8 cellular contexts compared by ENCODE assay signal in the genomic region with DNA sequence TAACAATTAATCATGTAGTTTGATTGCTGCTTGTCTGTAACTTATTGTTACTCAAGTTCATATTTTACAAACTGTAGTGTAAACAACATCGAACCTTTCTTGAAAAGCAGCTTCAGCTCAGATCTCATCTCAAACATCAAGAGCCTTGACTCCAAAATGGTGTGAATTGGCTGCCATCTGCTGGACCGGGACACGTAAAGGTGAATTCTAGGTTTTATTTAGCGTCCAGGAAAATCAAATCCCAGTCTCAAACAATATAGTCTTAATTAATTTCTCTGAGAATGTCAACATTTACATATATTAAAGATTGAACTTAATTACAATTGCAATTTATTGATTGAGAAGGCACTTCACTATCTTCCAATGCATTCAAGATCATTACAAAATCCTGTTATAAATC.
DNase-seq lines count a peak whose midpoint lies in the region; ATAC-seq and TF ChIP-seq lines count a peak whose summit lies in the region.

No MANE protein-coding gene starts in this region.

- no peaks in the 10 kb centered on the region for H4K20me1 ChIP-seq in OCI-LY1 (ENCODE audit: insufficient read depth, low read length)

- TF ChIP-seq CTCF in OCI-LY1 (IDR thresholded peaks at IDR 0.05; ENCODE audit: low read length), result peak; percentile 31
- TF ChIP-seq CTCF in fibroblast of pulmonary artery (IDR thresholded peaks at IDR 0.05; ENCODE audit: low read length, missing control alignments), result no peak
- no peak for TF ChIP-seq CTCF in sigmoid colon (IDR thresholded peaks at IDR 0.05)

- no peaks in the 10 kb centered on the region for H3K9me2 ChIP-seq in OCI-LY1 (ENCODE audit: low read depth, low read length)

- no peaks in the 10 kb centered on the region for H3K79me2 ChIP-seq in OCI-LY1 (ENCODE audit: insufficient read depth, low read length)

- no peak overlapping the region for H3K9ac ChIP-seq in OCI-LY1 (ENCODE audit: low read length)

- H3K4me1 ChIP-seq in OCI-LY1 (ENCODE audit: insufficient read depth, low read length, severe bottlenecking) (no peaks in the 10 kb centered on the region), sigmoid colon (no peaks in the 10 kb centered on the region)

- no peak overlapping the region for H2AFZ ChIP-seq in OCI-LY1 (ENCODE audit: low read length)

- no peak for ATAC-seq in HG03442 (IDR thresholded peaks at IDR 0.05; ENCODE audit: unreplicated experiment)
- no peak for ATAC-seq in HG03342 (IDR thresholded peaks at IDR 0.05; ENCODE audit: unreplicated experiment)

- WGBS in sigmoid colon, 2 donors, result 7 to 30% methylated on average over 4 of the region's 4 CpGs

- no peak overlapping the region for H3K27ac ChIP-seq in OCI-LY1 (ENCODE audit: low read depth, low read length, poor library complexity, severe bottlenecking)
- no peak overlapping the region for H3K27ac ChIP-seq in sigmoid colon

- H3K36me3 ChIP-seq in OCI-LY1 (ENCODE audit: insufficient read depth, low read length), result no peaks in the 10 kb centered on the region
- H3K36me3 ChIP-seq in sigmoid colon, result no peaks in the 10 kb centered on the region

- no peak for TF ChIP-seq POLR2A in sigmoid colon (IDR thresholded peaks at IDR 0.05)

- no peaks in the 10 kb centered on the region for H3F3A ChIP-seq in OCI-LY1 (ENCODE audit: insufficient read depth, low read length)

- H3K9me3 ChIP-seq in OCI-LY1 (ENCODE audit: low read length), result no peaks in the 10 kb centered on the region
- no peaks in the 10 kb centered on the region for H3K9me3 ChIP-seq in sigmoid colon

- intact Hi-C loops in sigmoid colon (cut with DNase I), result no loop called here

- no peak overlapping the region for H3K4me2 ChIP-seq in OCI-LY1 (ENCODE audit: low read length)

- H3K27me3 ChIP-seq in OCI-LY1 (ENCODE audit: insufficient read depth, low read length), result 0 out of 2 replicates have a peak, but pooled peaks cover 6% of the 10 kb centered on the region
- peaks cover 0 to 3% (median 0%) of the 10 kb centered on the region in 3 donors for H3K27me3 ChIP-seq in sigmoid colon

- no peak for TF ChIP-seq EP300 in sigmoid colon (IDR thresholded peaks at IDR 0.05)

- DNase-seq in stimulated activated CD4-positive, alpha-beta T cell treated with anti-CD3 and anti-CD28 coated beads, Interleukin-15, amount 100 ng/mL, for 24 hours, result peak; percentile 7
- DNase-seq in stimulated activated CD4-positive, alpha-beta T cell treated with anti-CD3 and anti-CD28 coated beads, Interleukin-2, amount 100 ng/mL, for 48 hours, result no peak
- DNase-seq in fibroblast of pulmonary artery (ENCODE audit: low read depth), result peak; percentile 10
- DNase-seq in kidney glomerular epithelial cell (lab: John Stamatoyannopoulos, UW), result no peak
- DNase-seq in sigmoid colon, result no peak

- H3K4me3 ChIP-seq in OCI-LY1 (ENCODE audit: low read depth, low read length, poor library complexity, severe bottlenecking) (no peak overlapping the region), fibroblast of pulmonary artery (replicated peaks; ENCODE audit: low read depth, low read length) (no peak overlapping the region), sigmoid colon (no peak overlapping the region)

Comparison
In these comparisons a context has a peak if more than half of its experiments do, and no peak if none do; other contexts are left out.
1. DNase-seq: peak in stimulated activated CD4-positive, alpha-beta T cell treated with anti-CD3 and anti-CD28 coated beads, Interleukin-15, amount 100 ng/mL, for 24 hours (single experiment) and fibroblast of pulmonary artery (single experiment); none in stimulated activated CD4-positive, alpha-beta T cell treated with anti-CD3 and anti-CD28 coated beads, Interleukin-2, amount 100 ng/mL, for 48 hours (0 of 2), kidney glomerular epithelial cell (single experiment) and sigmoid colon (single experiment).